ENCODE assay signal across 8 cellular contexts in genomic region chr1:154326546-154327465, GRCh38.
DNase-seq lines count a peak whose midpoint lies in the region; ATAC-seq lines count a peak whose summit lies in the region.

No MANE protein-coding gene starts in this region.

- H3K4me3 ChIP-seq in iPS-18c (ENCODE audit: insufficient read depth, low read depth, low read length), result peak overlapping the region; percentile 59

- H3K9me3 ChIP-seq in iPS-18c (ENCODE audit: control insufficient read depth, insufficient read depth, low read length), result no peaks in the 10 kb centered on the region

- DNase-seq in AG20443 (ENCODE audit: low spot score) (peak; percentile 89), HuH-7.5 (ENCODE audit: low spot score) (peak; percentile 61), substantia nigra (lab: John Stamatoyannopoulos, UW) (peak in 2 of 49 donors; percentile 28 to 45)
- DNase-seq in stimulated activated CD4-positive, alpha-beta T cell treated with anti-CD3 and anti-CD28 coated beads, Interleukin-4, amount 100 ng/mL, for 24 hours, result no peak

- H3K27ac ChIP-seq in angular gyrus (ENCODE audit: low read depth, low read length) (peak overlapping the region; percentile 79), substantia nigra (ENCODE audit: low read depth, low read length, poor library complexity, severe bottlenecking) (peak overlapping the region; percentile 76)

- ATAC-seq in HG02610 (IDR thresholded peaks at IDR 0.05; ENCODE audit: unreplicated experiment), result no peak
- no peak for ATAC-seq in HG03442 (IDR thresholded peaks at IDR 0.05; ENCODE audit: unreplicated experiment)
